ENCODE assay signal across 12 cellular contexts in genomic region chr11:127651175-127651887, GRCh38.
DNase-seq lines count a peak whose midpoint lies in the region; ATAC-seq and TF ChIP-seq lines count a peak whose summit lies in the region.
"Had no signal": no experiment of that assay in that cellular context is flagged by ENCODE, and none has a peak within 500 bp of the region (broad histone marks: within the 10 kb centered on the region; RNA-seq: fewer than 3 reads in every experiment).

No MANE protein-coding gene starts in this region.

- peak overlapping the region; percentile 75 for H3K27ac ChIP-seq in brain microvascular endothelial cell
- H3K27ac ChIP-seq: BLaER1 had no signal

- H3K4me1 ChIP-seq in mucosa of descending colon (ENCODE audit: low read depth): no peaks in the 10 kb centered on the region
- H3K4me1 ChIP-seq: BLaER1 had no signal

- H3K36me3 ChIP-seq in brain microvascular endothelial cell (replicated peaks) (no peaks in the 10 kb centered on the region), mucosa of descending colon (ENCODE audit: low read depth) (no peaks in the 10 kb centered on the region)
- H3K36me3 ChIP-seq: BLaER1 had no signal

- intact Hi-C loops in mucosa of descending colon (cut with DNase I, micrococcal nuclease): no loop called here

- in situ Hi-C loops in brain microvascular endothelial cell (cut with HindIII; ENCODE audit: low pct_ligation_motif_present, low sequenced_read_pairs): no loop called here

- TF ChIP-seq CTCF in brain microvascular endothelial cell (IDR thresholded peaks at IDR 0.05; ENCODE audit: low read depth, low read length, missing control alignments) (no peak), mucosa of descending colon (IDR thresholded peaks at IDR 0.05) (no peak)

- DNase-seq in AG20443 (ENCODE audit: low spot score): peak; percentile 44
- DNase-seq in HS-5 (ENCODE audit: low read depth): peak; percentile 86
- peak; percentile 55 for DNase-seq in brain microvascular endothelial cell
- DNase-seq in mucosa of descending colon: no peak
- DNase-seq in DMS153 (lab: John Stamatoyannopoulos, UW): no peak
- DNase-seq in NCI-H2029 treated with DMSO at 0.1 percent for 48 hours (lab: John Stamatoyannopoulos, UW): no peak
- DNase-seq: NCI-H1694 treated with DMSO at 0.1 percent for 48 hours; posterior cingulate gyrus; stimulated activated CD4-positive, alpha-beta T cell treated with anti-CD3 and anti-CD28 coated beads, Interleukin-2, amount 100 ng/mL, for 24 hours had no signal

- no peak overlapping the region for H3K4me3 ChIP-seq in brain microvascular endothelial cell (ENCODE audit: low read depth, low read length)
- H3K4me3 ChIP-seq in mucosa of descending colon: no peak overlapping the region
- H3K4me3 ChIP-seq: BLaER1 had no signal

- H3K9me3 ChIP-seq in mucosa of descending colon: no peaks in the 10 kb centered on the region
- H3K9me3 ChIP-seq: BLaER1 had no signal

- H3K27me3 ChIP-seq in brain microvascular endothelial cell (replicated peaks): no peaks in the 10 kb centered on the region
- H3K27me3 ChIP-seq: BLaER1 had no signal

- peak; percentile 35 for ATAC-seq in mucosa of descending colon
- ATAC-seq in HG02884 (IDR thresholded peaks at IDR 0.05; ENCODE audit: unreplicated experiment): no peak
- no peak for ATAC-seq in HG02642 (IDR thresholded peaks at IDR 0.05; ENCODE audit: poor library complexity, unreplicated experiment)

Comparison
In these comparisons a context has a peak if more than half of its experiments do, and no peak if none do; other contexts are left out.
1. DNase-seq: peak in AG20443 (single experiment), HS-5 (single experiment) and brain microvascular endothelial cell (single experiment); none in mucosa of descending colon (0 of 3), DMS153 (single experiment) and NCI-H2029 treated with DMSO at 0.1 percent for 48 hours (single experiment).